In genomic region chr17:65785109-65785508, GRCh38 we compare ENCODE assay signal across 9 cellular contexts.
A peak's percentile ranks its signal among the peaks of the same experiment; 100 is the strongest.
DNase-seq lines count a peak whose midpoint lies in the region; ATAC-seq and TF ChIP-seq lines count a peak whose summit lies in the region.
"Had no signal": no experiment of that assay in that cellular context is flagged by ENCODE, and none has a peak within 500 bp of the region (broad histone marks: within the 10 kb centered on the region; RNA-seq: fewer than 3 reads in every experiment).

No MANE protein-coding gene starts in this region.

- H3K36me3 Mint-ChIP-seq in activated CD8-positive, alpha-beta T cell treated with anti-CD3 and anti-CD28 coated beads for 36 hours (ENCODE audit: low read depth): no peaks in the 10 kb centered on the region

- POLR2A ChIA-PET in activated CD8-positive, alpha-beta T cell treated with anti-CD3 and anti-CD28 coated beads for 36 hours (lab: Charles Lee): no interaction called here

- TF ChIP-seq CTCF in HFF-Myc (IDR thresholded peaks at IDR 0.05; ENCODE audit: low read depth, low read length, missing control alignments): no peak
- TF ChIP-seq CTCF in activated CD8-positive, alpha-beta T cell treated with anti-CD3 and anti-CD28 coated beads for 36 hours (IDR thresholded peaks at IDR 0.05): no peak

- intact Hi-C loops in left ventricle myocardium superior (cut with micrococcal nuclease): no loop called here
- intact Hi-C loops in activated CD8-positive, alpha-beta T cell treated with anti-CD3 and anti-CD28 coated beads for 36 hours (cut with micrococcal nuclease): no loop called here

- DNase-seq in HFF-Myc (ENCODE audit: extremely low read depth, low read depth) (peak; percentile 83), amniotic epithelial cell (ENCODE audit: low read depth) (peak; percentile 95), left ventricle myocardium superior (no peak), smooth muscle cell of the brain vasculature (ENCODE audit: low read depth, low spot score) (peak; percentile 63), putamen (ENCODE audit: low spot score) (no peak), RPMI8226 (no peak), 8988T (no peak)
- DNase-seq in activated CD8-positive, alpha-beta T cell treated with anti-CD3 and anti-CD28 coated beads for 36 hours: no peak
- DNase-seq: activated CD4-positive, alpha-beta T cell treated with anti-CD3 and anti-CD28 coated beads for 4 hours had no signal

- CTCF ChIA-PET in activated CD8-positive, alpha-beta T cell treated with anti-CD3 and anti-CD28 coated beads for 36 hours (lab: Charles Lee): interaction anchor here (2.4 kb wide), 1 partner anchor 10 kb away, joined by 8 read pairs; no protein-coding TSS in a partner anchor

- H3K27ac Mint-ChIP-seq in activated CD8-positive, alpha-beta T cell treated with anti-CD3 and anti-CD28 coated beads for 36 hours: no peak overlapping the region

- peaks cover 5% of the 10 kb centered on the region for H3K27me3 Mint-ChIP-seq in activated CD8-positive, alpha-beta T cell treated with anti-CD3 and anti-CD28 coated beads for 36 hours

- H3K4me3 Mint-ChIP-seq in activated CD8-positive, alpha-beta T cell treated with anti-CD3 and anti-CD28 coated beads for 36 hours: no peak overlapping the region

- ATAC-seq in left ventricle myocardium superior: peak; percentile 84
- no peak for ATAC-seq in activated CD8-positive, alpha-beta T cell treated with anti-CD3 and anti-CD28 coated beads for 36 hours

- H3K4me3 ChIP-seq in HFF-Myc (replicated peaks; ENCODE audit: low read depth, low read length): no peak overlapping the region

- H3K9me3 Mint-ChIP-seq in activated CD8-positive, alpha-beta T cell treated with anti-CD3 and anti-CD28 coated beads for 36 hours: no peaks in the 10 kb centered on the region

- no peaks in the 10 kb centered on the region for H3K4me1 Mint-ChIP-seq in activated CD8-positive, alpha-beta T cell treated with anti-CD3 and anti-CD28 coated beads for 36 hours (ENCODE audit: low read depth)

Comparison
In these comparisons a context has a peak if more than half of its experiments do, and no peak if none do; other contexts are left out.
1. DNase-seq: peak in HFF-Myc (single experiment), amniotic epithelial cell (single experiment) and smooth muscle cell of the brain vasculature (single experiment); none in left ventricle myocardium superior (single experiment), putamen (single experiment), activated CD8-positive, alpha-beta T cell treated with anti-CD3 and anti-CD28 coated beads for 36 hours (single experiment), RPMI8226 (single experiment) and 8988T (single experiment).